ENCODE assay signal across 33 cellular contexts in the genomic region with DNA sequence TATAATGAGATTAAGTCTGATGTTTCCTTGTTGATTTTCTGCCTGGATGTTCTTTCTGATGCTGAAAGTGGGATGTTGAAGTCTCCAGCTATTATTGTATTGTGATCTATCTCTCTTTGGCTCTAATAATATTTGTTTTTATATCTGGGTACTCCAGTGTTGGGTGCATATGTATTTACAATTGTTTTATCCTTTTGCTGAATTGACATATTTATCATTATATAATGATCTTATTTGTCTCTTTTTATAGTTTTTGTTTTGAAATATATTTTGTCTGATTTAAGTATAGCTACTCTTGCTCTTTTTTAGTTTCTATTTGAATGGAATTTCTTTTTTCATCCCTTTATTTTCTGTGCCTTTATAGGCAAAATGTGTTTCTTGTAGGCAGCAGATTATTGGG.
"Had no signal": no experiment of that assay in that cellular context is flagged by ENCODE, and none has a peak within 500 bp of the region (broad histone marks: within the 10 kb centered on the region; RNA-seq: fewer than 3 reads in every experiment).

No MANE protein-coding gene starts in this region.

- H3K27ac ChIP-seq: ascending aorta, cardiac muscle cell, WERI-Rb-1 had no signal

- H3K36me3 ChIP-seq: ascending aorta, cardiac muscle cell, WERI-Rb-1 had no signal

- H3K9me3 ChIP-seq: ascending aorta had no signal

- H3K4me1 ChIP-seq: ascending aorta had no signal

- H3K27me3 ChIP-seq: ascending aorta, cardiac muscle cell had no signal

- H3K4me3 ChIP-seq: ascending aorta, cardiac muscle cell had no signal

- ATAC-seq: activated CD4-positive, alpha-beta T cell treated with anti-CD3 and anti-CD28 coated beads for 36 hours; activated CD4-positive, CD25-positive, alpha-beta regulatory T cell treated with anti-CD3 and anti-CD28 coated beads, Interleukin-2, amount 50 U/mL, for 24 hours; activated CD8-positive, alpha-beta memory T cell treated with anti-CD3 and anti-CD28 coated beads, Interleukin-2, amount 10 ng/mL, durations not matched to agents 7 days and 5 days; activated CD8-positive, alpha-beta T cell treated with anti-CD3 and anti-CD28 coated beads, Interleukin-2, amount 10 ng/mL, durations not matched to agents 7 days and 5 days; activated naive CD8-positive, alpha-beta T cell treated with anti-CD3 and anti-CD28 coated beads, Interleukin-2, amount 50 U/mL, for 24 hours; WTC11 had no signal

- FAIRE-seq: bronchial epithelial cell, TTC549 had no signal

- DNase-seq: activated CD4-positive, alpha-beta memory T cell treated with anti-CD3 and anti-CD28 coated beads, Interleukin-2, amount 10 ng/mL, durations not matched to agents 7 days and 5 days; activated CD4-positive, alpha-beta T cell treated with anti-CD3 and anti-CD28 coated beads for 1 hour; activated CD4-positive, alpha-beta T cell treated with anti-CD3 and anti-CD28 coated beads for 36 hours; activated CD4-positive, alpha-beta T cell treated with anti-CD3 and anti-CD28 coated beads for 48 hours; activated CD4-positive, alpha-beta T cell treated with anti-CD3 and anti-CD28 coated beads, Interleukin-2, amount 10 ng/mL, durations not matched to agents 7 days and 5 days; activated CD4-positive, alpha-beta T cell treated with anti-CD3 and anti-CD28 coated beads, Interleukin-2, amount 50 U/mL, for 48 hours; activated CD4-positive, CD25-positive, alpha-beta regulatory T cell; activated CD8-positive, alpha-beta memory T cell treated with anti-CD3 and anti-CD28 coated beads for 24 hours; activated CD8-positive, alpha-beta memory T cell treated with anti-CD3 and anti-CD28 coated beads, Interleukin-2, amount 10 ng/mL, durations not matched to agents 7 days and 5 days; activated CD8-positive, alpha-beta memory T cell treated with anti-CD3 and anti-CD28 coated beads, Interleukin-2, amount 50 U/mL, for 48 hours; activated CD8-positive, alpha-beta T cell treated with anti-CD3 and anti-CD28 coated beads, Interleukin-2, amount 10 ng/mL, durations not matched to agents 7 days and 5 days; activated effector memory CD4-positive, alpha-beta T cell treated with Interleukin-2 at 50 U/mL for 16 hours; activated gamma-delta T cell; activated naive CD4-positive, alpha-beta T cell treated with anti-CD3 and anti-CD28 coated beads, Interleukin-2, amount 10 ng/mL, durations not matched to agents 7 days and 5 days; activated naive CD4-positive, alpha-beta T cell treated with Interleukin-2 at 50 U/mL for 16 hours; activated naive CD8-positive, alpha-beta T cell treated with anti-CD3 and anti-CD28 coated beads, Interleukin-2, amount 10 ng/mL, durations not matched to agents 7 days and 5 days; activated naive CD8-positive, alpha-beta T cell treated with anti-CD3 and anti-CD28 coated beads, Interleukin-2, amount 50 U/mL, for 24 hours; activated T-cell treated with anti-CD3 and anti-CD28 coated beads, Interleukin-2, amount 50 U/mL, for 24 hours; activated T-cell treated with anti-CD3 and anti-CD28 coated beads, Interleukin-2, amount 50 U/mL, for 48 hours; amygdala; anterior cingulate cortex; caudate nucleus; cerebellar nuclear complex; T-helper 1 cell; T-helper 2 cell; T-helper 9 cell; WERI-Rb-1 had no signal
